1 cellular context compared by ENCODE assay signal in the genomic region with DNA sequence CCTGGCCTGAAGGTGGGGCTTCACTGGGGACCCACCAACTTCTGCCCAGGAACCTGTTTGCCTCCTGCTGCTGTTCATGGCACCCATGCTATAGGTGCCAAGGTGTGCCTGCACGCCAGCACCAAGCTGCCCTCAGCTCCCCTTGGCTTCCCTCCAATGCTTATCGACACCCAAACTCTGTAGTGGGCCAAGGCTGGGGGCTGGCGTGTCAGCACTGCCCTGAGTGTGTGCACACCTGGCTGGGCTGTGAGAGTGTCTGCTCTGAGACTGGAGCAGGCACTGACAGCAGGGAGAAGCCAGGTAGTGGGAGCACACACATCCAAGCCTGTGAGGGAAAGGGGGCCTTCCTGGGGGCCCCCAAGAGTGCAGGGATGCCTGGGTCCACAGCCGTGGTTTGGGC.
TF ChIP-seq lines count a peak whose summit lies in the region.

No MANE protein-coding gene starts in this region.

TF ChIP-seq in HCT116, 20 proteins besides CTCF, POLR2A, EP300 and RAD21 (continued from another document):
- TF ChIP-seq ZNF274 (IDR thresholded peaks at IDR 0.05; ENCODE audit: low read depth, low read length) (no peak), SIN3A (IDR thresholded peaks at IDR 0.05; ENCODE audit: low read depth) (no peak), SRF (IDR thresholded peaks at IDR 0.05; ENCODE audit: low read depth) (no peak), CBX3 (IDR thresholded peaks at IDR 0.05; ENCODE audit: low read depth) (no peak), EGR1 (IDR thresholded peaks at IDR 0.05; ENCODE audit: low read depth) (no peak), EZH2 (IDR thresholded peaks at IDR 0.05) (no peak), ZBTB33 (IDR thresholded peaks at IDR 0.05; ENCODE audit: extremely low read depth, insufficient replicate concordance, low read length) (no peak), ELF1 (IDR thresholded peaks at IDR 0.05; ENCODE audit: borderline replicate concordance, low read depth) (no peak), FOSL1 (IDR thresholded peaks at IDR 0.05; ENCODE audit: low read depth) (no peak)
- TF ChIP-seq, protein P1, sequence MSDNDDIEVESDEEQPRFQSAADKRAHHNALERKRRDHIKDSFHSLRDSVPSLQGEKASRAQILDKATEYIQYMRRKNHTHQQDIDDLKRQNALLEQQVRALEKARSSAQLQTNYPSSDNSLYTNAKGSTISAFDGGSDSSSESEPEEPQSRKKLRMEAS (IDR thresholded peaks at IDR 0.05), result no peak
